In genomic region chr1:208008534-208008933, GRCh38 we compare ENCODE assay signal across 1 cellular context.
TF ChIP-seq lines count a peak whose summit lies in the region.

No MANE protein-coding gene starts in this region.

TF ChIP-seq in GM23338, 12 proteins besides CTCF, POLR2A, EP300 and RAD21 (continued from another document):
- TF ChIP-seq REST (IDR thresholded peaks at IDR 0.05; ENCODE audit: unreplicated experiment) (no peak), POLR2AphosphoS5 (IDR thresholded peaks at IDR 0.05; ENCODE audit: low read depth) (no peak), EZH2 (IDR thresholded peaks at IDR 0.05; ENCODE audit: low read depth, unreplicated experiment) (no peak), ZNF114 (CRISPR knock-in tag; IDR thresholded peaks at IDR 0.05) (no peak), JUNB (IDR thresholded peaks at IDR 0.05; ENCODE audit: unreplicated experiment) (no peak)
TF ChIP-seq in GM23338: peak in this region for 0.
